In the genomic region with DNA sequence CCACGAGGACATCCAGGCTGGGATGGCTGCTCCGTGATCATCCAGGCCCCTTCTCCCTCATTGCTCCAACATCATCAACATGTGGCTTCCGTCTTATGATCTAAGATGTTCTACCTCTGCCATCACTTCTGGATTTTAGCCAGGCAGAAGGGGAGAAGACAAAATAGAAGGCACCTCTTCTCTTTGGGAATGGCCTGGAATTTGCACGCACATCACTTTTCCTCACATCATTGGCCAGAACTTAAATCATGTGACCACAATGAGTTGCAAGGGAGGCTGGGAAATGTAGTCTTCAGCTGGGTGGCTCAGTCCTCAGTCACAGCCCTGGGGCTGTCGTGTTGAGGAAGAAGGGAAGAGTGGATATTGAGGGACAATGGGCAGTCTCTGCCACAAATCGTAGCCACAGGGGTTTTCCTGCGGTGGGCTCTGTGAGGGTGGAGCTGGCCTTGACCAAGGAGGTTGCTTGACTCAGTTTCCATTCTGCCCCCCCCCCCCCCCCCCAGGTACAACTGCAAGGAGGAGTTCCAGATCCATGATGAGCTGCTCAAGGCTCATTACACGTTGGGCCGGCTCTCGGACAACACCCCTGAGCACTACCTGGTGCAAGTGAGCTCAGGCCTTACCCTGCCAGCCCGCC, we compare ENCODE assay signal across 1 cellular context.
TF ChIP-seq lines count a peak whose summit lies in the region.

No MANE protein-coding gene starts in this region.

TF ChIP-seq in HEK293T, 16 proteins besides CTCF, POLR2A, EP300 and RAD21 (continued from another document):
- TF ChIP-seq NFRKB (IDR thresholded peaks at IDR 0.05), result no peak
- no peak for TF ChIP-seq SUZ12 (IDR thresholded peaks at IDR 0.05)
- TF ChIP-seq, protein P1, sequence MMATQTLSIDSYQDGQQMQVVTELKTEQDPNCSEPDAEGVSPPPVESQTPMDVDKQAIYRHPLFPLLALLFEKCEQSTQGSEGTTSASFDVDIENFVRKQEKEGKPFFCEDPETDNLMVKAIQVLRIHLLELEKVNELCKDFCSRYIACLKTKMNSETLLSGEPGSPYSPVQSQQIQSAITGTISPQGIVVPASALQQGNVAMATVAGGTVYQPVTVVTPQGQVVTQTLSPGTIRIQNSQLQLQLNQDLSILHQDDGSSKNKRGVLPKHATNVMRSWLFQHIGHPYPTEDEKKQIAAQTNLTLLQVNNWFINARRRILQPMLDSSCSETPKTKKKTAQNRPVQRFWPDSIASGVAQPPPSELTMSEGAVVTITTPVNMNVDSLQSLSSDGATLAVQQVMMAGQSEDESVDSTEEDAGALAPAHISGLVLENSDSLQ (IDR thresholded peaks at IDR 0.05), result no peak
- TF ChIP-seq HDGF (IDR thresholded peaks at IDR 0.05; ENCODE audit: borderline replicate concordance), result no peak
